In genomic region chr1:23743287-23744052, GRCh38 we compare ENCODE assay signal across 1 cellular context.
TF ChIP-seq lines count a peak whose summit lies in the region.

Gene ELOA, plus strand, starts transcription at chr1:23743471. Its CDS starts 33 bp downstream, at chr1:23743504.

TF ChIP-seq in HepG2, 621 proteins besides CTCF, POLR2A, EP300 and RAD21 (continued from another document and continues in another):
- TF ChIP-seq ZSCAN30 (CRISPR knock-in tag; IDR thresholded peaks at IDR 0.05) (no peak), MAZ (IDR thresholded peaks at IDR 0.05; ENCODE audit: borderline replicate concordance, low read depth, low read length) (0 out of 2 replicates have a peak, but pooled peaks have one; percentile 35), MAZ (CRISPR knock-in tag; IDR thresholded peaks at IDR 0.05; ENCODE audit: low read depth) (peak; percentile 57; the same call in 1 of the 2 replicates), KMT2B (CRISPR knock-in tag; IDR thresholded peaks at IDR 0.05) (peak; percentile 79; the same call in 1 of the 2 replicates), REPIN1 (CRISPR knock-in tag; IDR thresholded peaks at IDR 0.05; ENCODE audit: borderline replicate concordance, low read depth) (0 out of 2 replicates have a peak, but pooled peaks have one; percentile 35), SOX5 (CRISPR knock-in tag; IDR thresholded peaks at IDR 0.05; ENCODE audit: borderline replicate concordance) (peak; percentile 16; the same call in 1 of the 2 replicates), ZNF775 (CRISPR knock-in tag; IDR thresholded peaks at IDR 0.05; ENCODE audit: borderline replicate concordance) (no peak), KDM3A (CRISPR knock-in tag; IDR thresholded peaks at IDR 0.05; ENCODE audit: low read depth) (0 out of 2 replicates have a peak, but pooled peaks have one; percentile 22), GATA4 (IDR thresholded peaks at IDR 0.05; ENCODE audit: borderline replicate concordance, low read depth) (0 out of 2 replicates have a peak, but pooled peaks have one; percentile 29), FOXA1 (IDR thresholded peaks at IDR 0.05) (no peak), FOXA1 (CRISPR knock-in tag; IDR thresholded peaks at IDR 0.05) (peak; percentile 27; the same call in 1 of the 2 replicates), POGZ (CRISPR knock-in tag; IDR thresholded peaks at IDR 0.05) (peak; percentile 31; the same call in 1 of the 2 replicates), PHF8 (CRISPR knock-in tag; IDR thresholded peaks at IDR 0.05) (peak; percentile 99), MED8 (CRISPR knock-in tag; IDR thresholded peaks at IDR 0.05; ENCODE audit: insufficient replicate concordance) (peak; percentile 81), DMAP1 (CRISPR knock-in tag; IDR thresholded peaks at IDR 0.05) (peak; percentile 83), SKI (IDR thresholded peaks at IDR 0.05; ENCODE audit: partially characterized antibody) (peak; percentile 43), MLX (CRISPR knock-in tag; IDR thresholded peaks at IDR 0.05) (0 out of 2 replicates have a peak, but pooled peaks have one; percentile 12), SOX6 (IDR thresholded peaks at IDR 0.05) (no peak), SOX6 (CRISPR knock-in tag; IDR thresholded peaks at IDR 0.05) (no peak), ZNF468 (CRISPR knock-in tag; IDR thresholded peaks at IDR 0.05) (peak; percentile 63; the same call in 1 of the 2 replicates), HDAC1 (CRISPR knock-in tag; IDR thresholded peaks at IDR 0.05) (peak; percentile 91), ZNF350 (CRISPR knock-in tag; IDR thresholded peaks at IDR 0.05; ENCODE audit: borderline replicate concordance, low read depth) (0 out of 2 replicates have a peak, but pooled peaks have one; percentile 38), HNRNPK (IDR thresholded peaks at IDR 0.05; ENCODE audit: low read depth, low read length, poor library complexity, severe bottlenecking) (peak; percentile 50), FOXO4 (CRISPR knock-in tag; conservative IDR thresholded peaks at IDR 0.05) (no peak), MAFG (CRISPR knock-in tag; IDR thresholded peaks at IDR 0.05) (0 out of 2 replicates have a peak, but pooled peaks have one; percentile 14), ELF1 (CRISPR knock-in tag; IDR thresholded peaks at IDR 0.05) (peak; percentile 62), FOXP4 (CRISPR knock-in tag; IDR thresholded peaks at IDR 0.05) (no peak), ZZZ3 (CRISPR knock-in tag; IDR thresholded peaks at IDR 0.05; ENCODE audit: borderline replicate concordance) (peak; percentile 84; the same call in 1 of the 2 replicates), ZFP36L1 (CRISPR knock-in tag; IDR thresholded peaks at IDR 0.05) (peak; percentile 46; the same call in 1 of the 2 replicates), ZNF678 (CRISPR knock-in tag; IDR thresholded peaks at IDR 0.05) (no peak), ZNF816 (CRISPR knock-in tag; IDR thresholded peaks at IDR 0.05; ENCODE audit: borderline replicate concordance) (0 out of 2 replicates have a peak, but pooled peaks have one; percentile 86), HINFP (CRISPR knock-in tag; IDR thresholded peaks at IDR 0.05; ENCODE audit: low read depth) (0 out of 2 replicates have a peak, but pooled peaks have one; percentile 11), ZNF333 (CRISPR knock-in tag; IDR thresholded peaks at IDR 0.05; ENCODE audit: borderline replicate concordance) (peak; percentile 88; the same call in 1 of the 2 replicates), MAFF (IDR thresholded peaks at IDR 0.05; ENCODE audit: low read depth, low read length) (no peak), ATF3 (CRISPR knock-in tag; IDR thresholded peaks at IDR 0.05) (0 out of 2 replicates have a peak, but pooled peaks have one; percentile 26), AFF4 (CRISPR knock-in tag; IDR thresholded peaks at IDR 0.05) (no peak), SIX4 (CRISPR knock-in tag; IDR thresholded peaks at IDR 0.05) (peak; percentile 46), ZNF878 (CRISPR knock-in tag; IDR thresholded peaks at IDR 0.05) (no peak), MED1 (CRISPR knock-in tag; IDR thresholded peaks at IDR 0.05) (peak; percentile 49; the same call in 1 of the 2 replicates), ZNF557 (CRISPR knock-in tag; IDR thresholded peaks at IDR 0.05) (no peak)
- TF ChIP-seq, protein P1, sequence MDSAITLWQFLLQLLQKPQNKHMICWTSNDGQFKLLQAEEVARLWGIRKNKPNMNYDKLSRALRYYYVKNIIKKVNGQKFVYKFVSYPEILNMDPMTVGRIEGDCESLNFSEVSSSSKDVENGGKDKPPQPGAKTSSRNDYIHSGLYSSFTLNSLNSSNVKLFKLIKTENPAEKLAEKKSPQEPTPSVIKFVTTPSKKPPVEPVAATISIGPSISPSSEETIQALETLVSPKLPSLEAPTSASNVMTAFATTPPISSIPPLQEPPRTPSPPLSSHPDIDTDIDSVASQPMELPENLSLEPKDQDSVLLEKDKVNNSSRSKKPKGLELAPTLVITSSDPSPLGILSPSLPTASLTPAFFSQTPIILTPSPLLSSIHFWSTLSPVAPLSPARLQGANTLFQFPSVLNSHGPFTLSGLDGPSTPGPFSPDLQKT (CRISPR knock-in tag; IDR thresholded peaks at IDR 0.05; ENCODE audit: borderline replicate concordance) = no peak
- TF ChIP-seq, protein P2, sequence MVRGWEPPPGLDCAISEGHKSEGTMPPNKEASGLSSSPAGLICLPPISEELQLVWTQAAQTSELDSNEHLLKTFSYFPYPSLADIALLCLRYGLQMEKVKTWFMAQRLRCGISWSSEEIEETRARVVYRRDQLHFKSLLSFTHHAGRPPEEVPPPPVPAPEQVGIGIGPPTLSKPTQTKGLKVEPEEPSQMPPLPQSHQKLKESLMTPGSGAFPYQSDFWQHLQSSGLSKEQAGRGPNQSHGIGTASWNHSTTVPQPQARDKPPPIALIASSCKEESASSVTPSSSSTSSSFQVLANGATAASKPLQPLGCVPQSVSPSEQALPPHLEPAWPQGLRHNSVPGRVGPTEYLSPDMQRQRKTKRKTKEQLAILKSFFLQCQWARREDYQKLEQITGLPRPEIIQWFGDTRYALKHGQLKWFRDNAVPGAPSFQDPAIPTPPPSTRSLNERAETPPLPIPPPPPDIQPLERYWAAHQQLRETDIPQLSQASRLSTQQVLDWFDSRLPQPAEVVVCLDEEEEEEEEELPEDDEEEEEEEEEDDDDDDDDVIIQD (CRISPR knock-in tag; IDR thresholded peaks at IDR 0.05; ENCODE audit: low read depth) = no peak
- TF ChIP-seq, protein P3, sequence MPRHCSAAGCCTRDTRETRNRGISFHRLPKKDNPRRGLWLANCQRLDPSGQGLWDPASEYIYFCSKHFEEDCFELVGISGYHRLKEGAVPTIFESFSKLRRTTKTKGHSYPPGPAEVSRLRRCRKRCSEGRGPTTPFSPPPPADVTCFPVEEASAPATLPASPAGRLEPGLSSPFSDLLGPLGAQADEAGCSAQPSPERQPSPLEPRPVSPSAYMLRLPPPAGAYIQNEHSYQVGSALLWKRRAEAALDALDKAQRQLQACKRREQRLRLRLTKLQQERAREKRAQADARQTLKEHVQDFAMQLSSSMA (CRISPR knock-in tag; IDR thresholded peaks at IDR 0.05) = 0 out of 2 replicates have a peak, but pooled peaks have one; percentile 66
- TF ChIP-seq, protein P4, sequence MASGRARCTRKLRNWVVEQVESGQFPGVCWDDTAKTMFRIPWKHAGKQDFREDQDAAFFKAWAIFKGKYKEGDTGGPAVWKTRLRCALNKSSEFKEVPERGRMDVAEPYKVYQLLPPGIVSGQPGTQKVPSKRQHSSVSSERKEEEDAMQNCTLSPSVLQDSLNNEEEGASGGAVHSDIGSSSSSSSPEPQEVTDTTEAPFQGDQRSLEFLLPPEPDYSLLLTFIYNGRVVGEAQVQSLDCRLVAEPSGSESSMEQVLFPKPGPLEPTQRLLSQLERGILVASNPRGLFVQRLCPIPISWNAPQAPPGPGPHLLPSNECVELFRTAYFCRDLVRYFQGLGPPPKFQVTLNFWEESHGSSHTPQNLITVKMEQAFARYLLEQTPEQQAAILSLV (CRISPR knock-in tag; IDR thresholded peaks at IDR 0.05; ENCODE audit: borderline replicate concordance) = peak; percentile 69; the same call in 1 of the 2 replicates
- TF ChIP-seq, protein P5, sequence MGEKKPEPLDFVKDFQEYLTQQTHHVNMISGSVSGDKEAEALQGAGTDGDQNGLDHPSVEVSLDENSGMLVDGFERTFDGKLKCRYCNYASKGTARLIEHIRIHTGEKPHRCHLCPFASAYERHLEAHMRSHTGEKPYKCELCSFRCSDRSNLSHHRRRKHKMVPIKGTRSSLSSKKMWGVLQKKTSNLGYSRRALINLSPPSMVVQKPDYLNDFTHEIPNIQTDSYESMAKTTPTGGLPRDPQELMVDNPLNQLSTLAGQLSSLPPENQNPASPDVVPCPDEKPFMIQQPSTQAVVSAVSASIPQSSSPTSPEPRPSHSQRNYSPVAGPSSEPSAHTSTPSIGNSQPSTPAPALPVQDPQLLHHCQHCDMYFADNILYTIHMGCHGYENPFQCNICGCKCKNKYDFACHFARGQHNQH (CRISPR knock-in tag; IDR thresholded peaks at IDR 0.05) = peak; percentile 56; the same call in 1 of the 2 replicates
- TF ChIP-seq, protein P6, sequence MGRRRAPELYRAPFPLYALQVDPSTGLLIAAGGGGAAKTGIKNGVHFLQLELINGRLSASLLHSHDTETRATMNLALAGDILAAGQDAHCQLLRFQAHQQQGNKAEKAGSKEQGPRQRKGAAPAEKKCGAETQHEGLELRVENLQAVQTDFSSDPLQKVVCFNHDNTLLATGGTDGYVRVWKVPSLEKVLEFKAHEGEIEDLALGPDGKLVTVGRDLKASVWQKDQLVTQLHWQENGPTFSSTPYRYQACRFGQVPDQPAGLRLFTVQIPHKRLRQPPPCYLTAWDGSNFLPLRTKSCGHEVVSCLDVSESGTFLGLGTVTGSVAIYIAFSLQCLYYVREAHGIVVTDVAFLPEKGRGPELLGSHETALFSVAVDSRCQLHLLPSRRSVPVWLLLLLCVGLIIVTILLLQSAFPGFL (CRISPR knock-in tag; IDR thresholded peaks at IDR 0.05) = no peak
